ENCODE assay signal across 9 cellular contexts in the genomic region with DNA sequence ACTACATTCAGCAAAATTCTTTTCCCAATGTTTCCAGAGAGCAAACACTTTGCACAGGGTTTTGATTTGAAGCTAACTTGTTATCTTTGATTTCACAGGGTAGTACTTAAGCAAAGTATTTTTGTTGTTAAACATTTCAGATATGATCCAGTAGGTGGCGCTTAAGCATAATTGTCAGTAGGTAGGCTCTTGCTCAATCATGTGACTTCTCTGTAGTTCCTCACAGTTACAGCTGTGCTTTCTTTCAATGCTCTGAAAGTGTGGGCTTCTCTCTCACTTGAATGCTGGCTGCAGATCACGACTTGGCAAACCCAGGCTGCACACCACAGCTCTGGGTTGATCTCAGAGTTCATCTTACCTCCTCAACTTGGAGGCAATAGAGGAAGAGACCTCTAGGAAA.
DNase-seq lines count a peak whose midpoint lies in the region; ATAC-seq and TF ChIP-seq lines count a peak whose summit lies in the region.
"Had no signal": no experiment of that assay in that cellular context is flagged by ENCODE, and none has a peak within 500 bp of the region (broad histone marks: within the 10 kb centered on the region; RNA-seq: fewer than 3 reads in every experiment).

No MANE protein-coding gene starts in this region.

- H3K27me3 ChIP-seq in SK-N-SH (ENCODE audit: insufficient read depth) (no peaks in the 10 kb centered on the region), left lung (no peaks in the 10 kb centered on the region), heart left ventricle (peaks cover 0 to 3% (median 0%) of the 10 kb centered on the region in 9 donors)

- no peaks in the 10 kb centered on the region for H3F3A ChIP-seq in SK-N-SH (replicated peaks; ENCODE audit: insufficient read depth)

- TF ChIP-seq POLR2A in heart left ventricle (IDR thresholded peaks at IDR 0.05) = no peak

- no peaks in the 10 kb centered on the region for H3K9me3 ChIP-seq in SK-N-SH
- no peaks in the 10 kb centered on the region for H3K9me3 ChIP-seq in left lung
- no peaks in the 10 kb centered on the region for H3K9me3 ChIP-seq in heart left ventricle

- CTCF ChIA-PET in SK-N-SH (lab: Yijun Ruan, JAX) = interaction anchor here (0.8 to 2.3 kb wide), 7 partner anchors 8 to 458 kb away, joined by 4 to 10 read pairs (median 5); no protein-coding TSS in a partner anchor

- no peak for TF ChIP-seq EP300 in SK-N-SH (IDR thresholded peaks at IDR 0.05; ENCODE audit: borderline replicate concordance in 1 of 2, low read depth in 1 of 2, low read length in 1 of 2)

- no peak overlapping the region for H3K4me2 ChIP-seq in SK-N-SH

- ATAC-seq in GM18873 (IDR thresholded peaks at IDR 0.05; ENCODE audit: low FRiP score, unreplicated experiment) (peak; percentile 72), HG03432 (IDR thresholded peaks at IDR 0.05; ENCODE audit: unreplicated experiment) (peak; percentile 83), left lung (peak; percentile 83), heart left ventricle (no peak)

- TF ChIP-seq RAD21 in SK-N-SH (IDR thresholded peaks at IDR 0.05; ENCODE audit: low read length) = peak; percentile 53

- 0% methylated on average over 2 of the region's 2 CpGs for WGBS in SK-N-SH (ENCODE audit: low lambda C conversion rate)
- WGBS in heart left ventricle, 4 donors = 5 to 10% (median 8%) methylated on average over 2 of the region's 2 CpGs

- H3K27ac ChIP-seq in SK-N-SH (ENCODE audit: low read depth in 2 of 2, low read length in 1 of 2) (no peak overlapping the region), left lung (no peak overlapping the region), heart left ventricle (no peak overlapping the region)

- intact Hi-C loops in left lung (cut with DNase I) = no loop called here
- intact Hi-C loops in heart left ventricle (cut with DNase I) = no loop called here

- H3K4me1 ChIP-seq in SK-N-SH (ENCODE audit: control insufficient read depth in 1 of 2, insufficient read depth in 2 of 2, low read depth in 1 of 2, low read length in 1 of 2) (no peaks in the 10 kb centered on the region), left lung (no peaks in the 10 kb centered on the region), heart left ventricle (no peaks in the 10 kb centered on the region)

- no peaks in the 10 kb centered on the region for H4K20me1 ChIP-seq in SK-N-SH (ENCODE audit: insufficient read depth)

- H3K9me2 ChIP-seq in SK-N-SH = no peaks in the 10 kb centered on the region; the same call in 1 of the 2 replicates

- H3K36me3 ChIP-seq in SK-N-SH (replicated peaks in 1 of 2; ENCODE audit: control insufficient read depth in 1 of 2, insufficient read depth in 2 of 2, low read length in 1 of 2) = no peaks in the 10 kb centered on the region
- H3K36me3 ChIP-seq in left lung = no peaks in the 10 kb centered on the region
- H3K36me3 ChIP-seq in heart left ventricle = no peaks in the 10 kb centered on the region

- H3K79me2 ChIP-seq in SK-N-SH (ENCODE audit: insufficient read depth) = no peaks in the 10 kb centered on the region

- TF ChIP-seq CTCF in AG10803 (conservative IDR thresholded peaks at IDR 0.05; ENCODE audit: low read length) (no peak), SK-N-SH (IDR thresholded peaks at IDR 0.05) (peak; percentile 61), left lung (IDR thresholded peaks at IDR 0.05) (no peak), heart left ventricle (IDR thresholded peaks at IDR 0.05) (peak in 3 of 12 donors; percentile 7 to 24 (median 19))

- H3K4me3 ChIP-seq in AG10803 (ENCODE audit: low read length) (no peak overlapping the region), SK-N-SH (ENCODE audit: low read depth in 2 of 2, low read length in 1 of 2) (no peak overlapping the region; a peak in 1 of 4 replicates), left lung (no peak overlapping the region), heart left ventricle (no peak overlapping the region)

- DNase-seq in AG10803 (ENCODE audit: low read depth) (peak; percentile 0), SK-N-SH (peak; percentile 8), left lung (no peak), heart left ventricle (no peak), NCI-H774 (lab: John Stamatoyannopoulos, UW) (no peak)
- no peak for DNase-seq in activated CD8-positive, alpha-beta memory T cell treated with anti-CD3 and anti-CD28 coated beads, Interleukin-2, amount 50 U/mL, for 48 hours
- DNase-seq: activated naive CD8-positive, alpha-beta T cell treated with anti-CD3 and anti-CD28 coated beads, Interleukin-2, amount 10 ng/mL, durations not matched to agents 7 days and 5 days had no signal

- POLR2A ChIA-PET in SK-N-SH (lab: Yijun Ruan, JAX) = no interaction called here

- no peak overlapping the region for H3K9ac ChIP-seq in SK-N-SH

- H2AFZ ChIP-seq in SK-N-SH (ENCODE audit: low read depth) = no peak overlapping the region

TF ChIP-seq in SK-N-SH, 30 proteins besides CTCF, POLR2A, EP300 and RAD21:
- no peak for TF ChIP-seq TCF12 (IDR thresholded peaks at IDR 0.05)
- peak; percentile 29; the same call in 1 of the 2 replicates for TF ChIP-seq USF1 (IDR thresholded peaks at IDR 0.05; ENCODE audit: borderline replicate concordance, low read depth)
- TF ChIP-seq POLR2AphosphoS5 (IDR thresholded peaks at IDR 0.05; ENCODE audit: low read depth, low read length) = no peak
- no peak for TF ChIP-seq NRF1 (IDR thresholded peaks at IDR 0.05; ENCODE audit: low read depth, low read length)
- no peak for TF ChIP-seq YY1 (IDR thresholded peaks at IDR 0.05; ENCODE audit: low read depth)
- no peak for TF ChIP-seq GATA2 (CRISPR knock-in tag; IDR thresholded peaks at IDR 0.05)
- TF ChIP-seq PBX3 (IDR thresholded peaks at IDR 0.05) = no peak
TF ChIP-seq in SK-N-SH: peak in this region for 1.

Comparison
In these comparisons a context has a peak if more than half of its experiments do, and no peak if none do; other contexts are left out.
1. DNase-seq: peak in AG10803 (single experiment) and SK-N-SH (single experiment); none in left lung (0 of 2), heart left ventricle (0 of 5), activated CD8-positive, alpha-beta memory T cell treated with anti-CD3 and anti-CD28 coated beads, Interleukin-2, amount 50 U/mL, for 48 hours (single experiment) and NCI-H774 (single experiment).
2. ATAC-seq: peak in GM18873 (single experiment), HG03432 (single experiment) and left lung (single experiment); none in heart left ventricle (0 of 4).